ENCODE assay signal across 21 cellular contexts in genomic region chr3:29265673-29266072, GRCh38. TPM values are rescaled to one million over a fixed set of nuclear protein-coding genes. Genes with fewer than 3 reads are reported as not detected.
A peak's percentile ranks its signal among the peaks of the same experiment; 100 is the strongest.
DNase-seq lines count a peak whose midpoint lies in the region; ATAC-seq, FAIRE-seq and TF ChIP-seq lines count a peak whose summit lies in the region.
"Had no signal": no experiment of that assay in that cellular context is flagged by ENCODE, and none has a peak within 500 bp of the region (broad histone marks: within the 10 kb centered on the region; RNA-seq: fewer than 3 reads in every experiment).

No MANE protein-coding gene starts in this region.

- no peaks in the 10 kb centered on the region for H3K9me2 ChIP-seq in SK-N-SH

- RAD21 ChIA-PET in GM12878 (lab: Charles Lee; ENCODE audit: unreplicated experiment), result no interaction called here

- no peak for TF ChIP-seq POLR2A in H54 (IDR thresholded peaks at IDR 0.05; ENCODE audit: low read depth, low read length)
- TF ChIP-seq POLR2A in GM12878 (IDR thresholded peaks at IDR 0.05; ENCODE audit: low read depth, low read length), result no peak

- SMC1A ChIA-PET in GM12878 (lab: Charles Lee; ENCODE audit: uncharacterized antibody, unreplicated experiment), result no interaction called here

- intact Hi-C loops in GM12878 (cut with micrococcal nuclease; ENCODE audit: unreplicated experiment), result no loop called here
- intact Hi-C loops in Right ventricle myocardium superior (cut with DNase I), result no loop called here

- DNase-seq in SK-N-SH (no peak), H54 (ENCODE audit: insufficient read length, low spot score) (no peak), GM12878 (ENCODE audit: low read depth, low spot score) (no peak), osteoblast (ENCODE audit: insufficient read length, low spot score, missing footprints) (no peak), Right ventricle myocardium superior (no peak)
- DNase-seq in activated T-cell treated with anti-CD3 and anti-CD28 coated beads, Interleukin-2, amount 50 U/mL, for 4 hours, result no peak
- DNase-seq: CD4-positive, alpha-beta memory T cell; DMS153; DMS79; GF-D8; H7; HFFc6; KG1 had no signal

- 94% methylated on average over 4 of the region's 4 CpGs for WGBS in SK-N-SH (ENCODE audit: low lambda C conversion rate)
- 40% methylated on average over 4 of the region's 4 CpGs for WGBS in GM12878 (ENCODE audit: insufficient coverage, insufficient replicate concordance, low lambda C conversion rate, missing lambda C conversion rate)

- H2AFZ ChIP-seq in SK-N-SH (ENCODE audit: low read depth) (0 out of 2 replicates have a peak overlapping the region, but pooled peaks have one; percentile 18), GM12878 (ENCODE audit: control insufficient read depth, low read depth, low read length) (peak overlapping the region; percentile 12; the same call in 1 of the 2 replicates), osteoblast (ENCODE audit: low read length) (peak overlapping the region; percentile 33)

- H3K4me1 ChIP-seq in SK-N-SH (ENCODE audit: control insufficient read depth in 1 of 2, insufficient read depth in 2 of 2, low read depth in 1 of 2, low read length in 1 of 2) (peaks cover 0 to 6% of the 10 kb centered on the region in 2 experiments; a peak in 1 of 4 replicates), GM12878 (ENCODE audit: control insufficient read depth, insufficient read depth, low read length) (no peaks in the 10 kb centered on the region), osteoblast (ENCODE audit: insufficient read depth, low read length) (no peaks in the 10 kb centered on the region)
- H3K4me1 ChIP-seq: BLaER1 had no signal

- TF ChIP-seq CTCF in SK-N-SH (IDR thresholded peaks at IDR 0.05) (no peak), GM12878 (IDR thresholded peaks at IDR 0.05 in 2 of 3, conservative IDR thresholded peaks at IDR 0.05 in 1 of 3; ENCODE audit: control insufficient read depth in 2 of 3, extremely low read depth in 1 of 3, insufficient read depth in 1 of 3, low read depth in 3 of 3, low read length in 3 of 3) (no peak), osteoblast (IDR thresholded peaks at IDR 0.05; ENCODE audit: extremely low read depth, low read depth, low read length) (no peak)

- no peaks in the 10 kb centered on the region for H3K36me3 Mint-ChIP-seq in activated T-cell treated with anti-CD3 and anti-CD28 coated beads, Interleukin-2, amount 50 U/mL, for 4 hours (ENCODE audit: insufficient read depth)
- H3K36me3 Mint-ChIP-seq: CD14-positive monocyte; CD4-positive, alpha-beta memory T cell; IgD-negative memory B cell had no signal

- H3K4me3 ChIP-seq in SK-N-SH (ENCODE audit: low read depth in 2 of 2, low read length in 1 of 2), result no peak overlapping the region
- no peak overlapping the region for H3K4me3 ChIP-seq in GM12878
- H3K4me3 ChIP-seq in osteoblast (ENCODE audit: insufficient read depth, low read length), result no peak overlapping the region
- H3K4me3 ChIP-seq: BLaER1 had no signal

- CTCF ChIA-PET in SK-N-SH (lab: Yijun Ruan, JAX) (no interaction called here), GM12878 (lab: Yijun Ruan, JAX) (no interaction called here)

- no peak for ATAC-seq in SK-N-SH treated with all-trans-retinoic acid at 6 μM for 48 hours
- ATAC-seq in GM12878, result no peak
- ATAC-seq in GM21381 (IDR thresholded peaks at IDR 0.05; ENCODE audit: unreplicated experiment), result no peak
- ATAC-seq in activated T-cell treated with anti-CD3 and anti-CD28 coated beads, Interleukin-2, amount 50 U/mL, for 4 hours, result no peak
- no peak for ATAC-seq in Right ventricle myocardium superior (ENCODE audit: poor library complexity)
- ATAC-seq: HCT116 had no signal

- H3K4me2 ChIP-seq in SK-N-SH (no peak overlapping the region), GM12878 (ENCODE audit: control insufficient read depth, insufficient read depth) (no peak overlapping the region), osteoblast (ENCODE audit: insufficient read depth, low read length) (no peak overlapping the region)
- H3K4me2 ChIP-seq: BLaER1 had no signal

- TF ChIP-seq EP300 in SK-N-SH (IDR thresholded peaks at IDR 0.05; ENCODE audit: borderline replicate concordance in 1 of 2, low read depth in 1 of 2, low read length in 1 of 2) (no peak), GM12878 (IDR thresholded peaks at IDR 0.05; ENCODE audit: borderline replicate concordance in 1 of 2, control insufficient read depth in 1 of 2, low read depth in 2 of 2, low read length in 2 of 2) (no peak)

- H3K9ac ChIP-seq in SK-N-SH, result no peak overlapping the region
- no peak overlapping the region for H3K9ac ChIP-seq in GM12878 (ENCODE audit: control insufficient read depth, insufficient read depth, low read length)
- H3K9ac ChIP-seq: BLaER1 had no signal

- no peaks in the 10 kb centered on the region for H3K36me3 ChIP-seq in SK-N-SH (replicated peaks in 1 of 2; ENCODE audit: control insufficient read depth in 1 of 2, insufficient read depth in 2 of 2, low read length in 1 of 2)
- H3K36me3 ChIP-seq in GM12878 (ENCODE audit: control insufficient read depth in 2 of 2, insufficient read depth in 2 of 2, low read length in 1 of 2), result no peaks in the 10 kb centered on the region
- H3K36me3 ChIP-seq in osteoblast (ENCODE audit: insufficient read depth, low read length), result no peaks in the 10 kb centered on the region
- H3K36me3 ChIP-seq: BLaER1 had no signal

- no peak overlapping the region; a peak in 1 of 4 replicates for H3K27ac ChIP-seq in SK-N-SH (ENCODE audit: low read depth in 2 of 2, low read length in 1 of 2)
- no peak overlapping the region for H3K27ac ChIP-seq in GM12878 (ENCODE audit: control insufficient read depth, insufficient read depth)
- H3K27ac ChIP-seq in osteoblast (ENCODE audit: low read depth, low read length), result no peak overlapping the region
- H3K27ac ChIP-seq: 22Rv1, BLaER1, HL-60 had no signal

- H4K20me1 ChIP-seq in SK-N-SH (ENCODE audit: insufficient read depth) (no peaks in the 10 kb centered on the region), GM12878 (ENCODE audit: control insufficient read depth, insufficient read depth) (no peaks in the 10 kb centered on the region), osteoblast (ENCODE audit: insufficient read depth, low read length) (no peaks in the 10 kb centered on the region)
- H4K20me1 ChIP-seq: BLaER1 had no signal

- FAIRE-seq in H54 (lab: Jason Lieb, UNC) (peak; percentile 23), GM12878 (lab: Jason Lieb, UNC) (no peak)

- no peaks in the 10 kb centered on the region for H3K4me1 Mint-ChIP-seq in activated T-cell treated with anti-CD3 and anti-CD28 coated beads, Interleukin-2, amount 50 U/mL, for 4 hours (ENCODE audit: low read depth)
- H3K4me1 Mint-ChIP-seq: CD14-positive monocyte; CD4-positive, alpha-beta memory T cell; IgD-negative memory B cell had no signal

- H3K9me3 Mint-ChIP-seq in activated T-cell treated with anti-CD3 and anti-CD28 coated beads, Interleukin-2, amount 50 U/mL, for 4 hours, result no peaks in the 10 kb centered on the region
- H3K9me3 Mint-ChIP-seq: HFFc6, IgD-negative memory B cell had no signal

- no peaks in the 10 kb centered on the region for H3K79me2 ChIP-seq in SK-N-SH (ENCODE audit: insufficient read depth)
- no peaks in the 10 kb centered on the region for H3K79me2 ChIP-seq in GM12878 (ENCODE audit: control insufficient read depth, insufficient read depth, low read length)
- H3K79me2 ChIP-seq in osteoblast (ENCODE audit: insufficient read depth, low read length), result no peaks in the 10 kb centered on the region

- in situ Hi-C loops in GM12878 (cut with MboI), result no loop called here

- TF ChIP-seq RAD21 in SK-N-SH (IDR thresholded peaks at IDR 0.05; ENCODE audit: low read length) (no peak), GM12878 (IDR thresholded peaks at IDR 0.05; ENCODE audit: insufficient read depth, low read depth, low read length) (no peak)

- no peak overlapping the region for H3K4me3 Mint-ChIP-seq in activated T-cell treated with anti-CD3 and anti-CD28 coated beads, Interleukin-2, amount 50 U/mL, for 4 hours
- H3K4me3 Mint-ChIP-seq: CD14-positive monocyte; CD4-positive, alpha-beta memory T cell; HFFc6; IgD-negative memory B cell had no signal

- no TSS peak for BruUV-seq in GM12878 (replicated peaks; lab: Mats Ljungman, UMichigan)

- no peaks in the 10 kb centered on the region for H3F3A ChIP-seq in SK-N-SH (replicated peaks; ENCODE audit: insufficient read depth)

- H3K27me3 Mint-ChIP-seq in activated T-cell treated with anti-CD3 and anti-CD28 coated beads, Interleukin-2, amount 50 U/mL, for 4 hours (ENCODE audit: low read depth), result no peaks in the 10 kb centered on the region
- H3K27me3 Mint-ChIP-seq: CD4-positive, alpha-beta memory T cell; IgD-negative memory B cell had no signal

- H3K9me3 ChIP-seq in SK-N-SH, result no peaks in the 10 kb centered on the region
- H3K9me3 ChIP-seq in GM12878 (replicated peaks; ENCODE audit: control insufficient read depth, insufficient read depth, low read length), result no peaks in the 10 kb centered on the region
- H3K9me3 ChIP-seq in osteoblast (ENCODE audit: low read depth, low read length), result no peaks in the 10 kb centered on the region
- H3K9me3 ChIP-seq: BLaER1 had no signal

- no peaks in the 10 kb centered on the region for H3K27me3 ChIP-seq in SK-N-SH (ENCODE audit: insufficient read depth)
- no peaks in the 10 kb centered on the region for H3K27me3 ChIP-seq in GM12878 (replicated peaks in 1 of 2; ENCODE audit: control insufficient read depth in 2 of 2, insufficient read depth in 2 of 2, low read length in 1 of 2)
- H3K27me3 ChIP-seq in osteoblast (ENCODE audit: insufficient read depth, low read length), result no peaks in the 10 kb centered on the region
- H3K27me3 ChIP-seq: BLaER1 had no signal

- POLR2A ChIA-PET in SK-N-SH (lab: Yijun Ruan, JAX), result no interaction called here
- POLR2A ChIA-PET in GM12878 (lab: Charles Lee), result no interaction called here

RNA-seq across cellular contexts. Expression of gene RBMS3, which starts 15.2 kb away (rescaled TPM):
- polyA plus RNA-seq in SK-N-SH (2012; rRNA removed) (8.2 and 9.9 TPM in 2 replicates), GM12878 (2011; rRNA removed) (4.0 and 4.7 TPM in 2 replicates), GM12878 (2014; fragmentation: Illumina TruSeq; extraction: Trizol) (1.3 and 1.7 TPM in 2 replicates), GM12878 (2014; fragmentation: Nextera tagmentation; extraction: Ambion mirVana) (1 to 10 TPM; 1.3 to 4.3 TPM), GM12878 (2014; rRNA removed) (0.79 and 1.3 TPM in 2 replicates), GM12878 (2016; fragmentation: Nextera tagmentation; extraction: Ambion mirVana) (1 to 10 TPM; 1.3 to 3.0 TPM)
- 6.5 and 8.0 TPM in 2 replicates for polyA plus RNA-seq in SK-N-SH (2012; cell fraction: cytosol; rRNA removed)
- polyA plus RNA-seq in SK-N-SH (2012; cell fraction: nucleus; rRNA removed), result 15.1 and 25.1 TPM in 2 replicates
- total RNA-seq in GM12878 (2013; cell fraction: nucleolus; rRNA removed), result 56.8 and 65.8 TPM in 2 replicates
- total RNA-seq in GM12878 (2014; rRNA removed) (3.8 and 4.8 TPM in 2 replicates), GM12878 (2014; rRNA removed; fragmentation: Illumina TruSeq; extraction: Trizol) (3.1 and 4.2 TPM in 2 replicates), GM12878 (2021) (3.4 and 4.4 TPM in 2 replicates), osteoblast (80.4 and 81.1 TPM in 2 replicates), Right ventricle myocardium superior (25.3 TPM)
- polyA plus RNA-seq in GM12878 (2011; ENCODE audit: low read depth), result 0.67 TPM
- polyA plus RNA-seq in GM12878 (2011; cell fraction: cytosol; rRNA removed), result 3.5 and 4.0 TPM in 2 replicates
- polyA plus RNA-seq in GM12878 (2011; cell fraction: nucleus; rRNA removed), result 9.4 and 12.8 TPM in 2 replicates
- polyA plus RNA-seq in GM12878 (2012), result 1.8 and 2.0 TPM in 2 replicates
- polyA minus RNA-seq in GM12878 (2011; rRNA and poly(A)+ RNA removed), result 31.4 and 38.2 TPM in 2 replicates
- polyA minus RNA-seq in GM12878 (2011; cell fraction: cytosol; rRNA and poly(A)+ RNA removed), result 6.5 and 7.1 TPM in 2 replicates
- polyA minus RNA-seq in GM12878 (2011; cell fraction: nucleus; rRNA and poly(A)+ RNA removed), result 30.6 and 45.5 TPM in 2 replicates
- total RNA-seq in activated T-cell treated with anti-CD3 and anti-CD28 coated beads, Interleukin-2, amount 50 U/mL, for 4 hours, result 1 to 10 TPM in 2 of 3 donors, under 1 TPM in 1; 0.81 to 1.9 (median 1.1) TPM
- polyA plus RNA-seq: CD14-positive monocyte, IgD-negative memory B cell had no signal
